Comparison of ENCODE assay signal across 29 cellular contexts in genomic region chr3:45127130-45127822, GRCh38. TPM values are rescaled to one million over a fixed set of nuclear protein-coding genes. Genes with fewer than 3 reads are reported as not detected.
DNase-seq lines count a peak whose midpoint lies in the region; ATAC-seq, FAIRE-seq and TF ChIP-seq lines count a peak whose summit lies in the region.
"Had no signal": no experiment of that assay in that cellular context is flagged by ENCODE, and none has a peak within 500 bp of the region (broad histone marks: within the 10 kb centered on the region; RNA-seq: fewer than 3 reads in every experiment).

No MANE protein-coding gene starts in this region.

- 0 out of 2 replicates have a peak overlapping the region, but pooled peaks have one; percentile 17 for H2AFZ ChIP-seq in Loucy (ENCODE audit: low read length)

- no peaks in the 10 kb centered on the region for H3K36me3 ChIP-seq in Loucy (ENCODE audit: insufficient read depth, low read length)
- H3K36me3 ChIP-seq in bronchial epithelial cell (ENCODE audit: control insufficient read depth, insufficient read depth, low read length) = peaks cover 1% of the 10 kb centered on the region
- no peaks in the 10 kb centered on the region for H3K36me3 ChIP-seq in mucosa of stomach (ENCODE audit: control insufficient read depth, insufficient read depth, low read length)
- H3K36me3 ChIP-seq in sigmoid colon = no peaks in the 10 kb centered on the region
- H3K36me3 ChIP-seq: left ventricle myocardium inferior, pancreas, right atrium auricular region, vagina had no signal

- 55 to 78% methylated on average over 3 of the region's 3 CpGs for WGBS in sigmoid colon, 2 donors

- no peak for TF ChIP-seq POLR2A in sigmoid colon (IDR thresholded peaks at IDR 0.05)

- no peaks in the 10 kb centered on the region for H3F3A ChIP-seq in Loucy (ENCODE audit: low read depth)

- intact Hi-C loops in sigmoid colon (cut with DNase I) = no loop called here

- no peak for TF ChIP-seq EP300 in sigmoid colon (IDR thresholded peaks at IDR 0.05)

- H3K4me1 ChIP-seq in Loucy (ENCODE audit: insufficient read depth, low read length, poor library complexity, severe bottlenecking) (peaks cover 4% of the 10 kb centered on the region), mucosa of stomach (ENCODE audit: control insufficient read depth, insufficient read depth, low read length) (peaks cover 52% of the 10 kb centered on the region), sigmoid colon (peaks cover 0 to 32% (median 24%) of the 10 kb centered on the region in 4 donors)
- H3K4me1 ChIP-seq: testis had no signal

- no peaks in the 10 kb centered on the region for H3K27me3 ChIP-seq in Loucy (ENCODE audit: insufficient read depth, low read length, poor library complexity, severe bottlenecking)
- H3K27me3 ChIP-seq in bronchial epithelial cell (ENCODE audit: control insufficient read depth, insufficient read depth, low read length) = no peaks in the 10 kb centered on the region
- no peaks in the 10 kb centered on the region for H3K27me3 ChIP-seq in mucosa of stomach (ENCODE audit: control insufficient read depth, insufficient read depth, low read length)
- H3K27me3 ChIP-seq in sigmoid colon = no peaks in the 10 kb centered on the region
- H3K27me3 ChIP-seq: pancreas, right atrium auricular region, testis, vagina had no signal

- TF ChIP-seq CTCF in Loucy (conservative IDR thresholded peaks at IDR 0.05; ENCODE audit: low read length) (no peak), bronchial epithelial cell (IDR thresholded peaks at IDR 0.05; ENCODE audit: insufficient read depth, low read length, severe bottlenecking) (no peak), sigmoid colon (IDR thresholded peaks at IDR 0.05) (no peak)

- H4K20me1 ChIP-seq in Loucy (ENCODE audit: insufficient read depth, low read length, poor library complexity, severe bottlenecking) = no peaks in the 10 kb centered on the region

- H3K4me3 ChIP-seq in Loucy (ENCODE audit: low read length, poor library complexity, severe bottlenecking) (no peak overlapping the region), bronchial epithelial cell (ENCODE audit: low read depth, low read length) (no peak overlapping the region), mucosa of stomach (ENCODE audit: low read length) (no peak overlapping the region), sigmoid colon (no peak overlapping the region)
- H3K4me3 ChIP-seq: left ventricle myocardium inferior, pancreas, right atrium auricular region, testis, vagina had no signal

- H3K9ac ChIP-seq in Loucy (ENCODE audit: low read depth, low read length, poor library complexity, severe bottlenecking) (no peak overlapping the region), mucosa of stomach (ENCODE audit: low read length) (peak overlapping the region; percentile 10)

- DNase-seq in CD1c-positive myeloid dendritic cell (ENCODE audit: extremely low spot score) (peak; percentile 40), bronchial epithelial cell (ENCODE audit: low read depth) (peak; percentile 71), NCI-H1436 (lab: John Stamatoyannopoulos, UW) (no peak), SKM-1 treated with dmso at 0.1 percent for 144 hours (lab: John Stamatoyannopoulos, UW; ENCODE audit: unreplicated experiment) (no peak), sigmoid colon (no peak)
- DNase-seq: activated CD4-positive, alpha-beta T cell treated with anti-CD3 and anti-CD28 coated beads, Interleukin-2, amount 50 U/mL, for 1 hour; activated CD8-positive, alpha-beta memory T cell treated with anti-CD3 and anti-CD28 coated beads, Interleukin-2, amount 50 U/mL, for 48 hours; C1 segment of cervical spinal cord; effector CD4-positive, alpha-beta T cell; H9; hypothalamus; left ventricle myocardium inferior; midbrain; NCI-H2107; NCI-H524 treated with DMSO at 0.1 percent for 48 hours; pancreas; stimulated activated CD4-positive, alpha-beta T cell treated with anti-CD3 and anti-CD28 coated beads, Interleukin-12 subunit alpha, Interleukin-12 subunit beta, amount 100 ng/mL, for 4 hours; stimulated activated CD4-positive, alpha-beta T cell treated with anti-CD3 and anti-CD28 coated beads, Interleukin-4, amount 100 ng/mL, for 24 hours; stimulated activated naive B cell treated with anti-CD40 and anti-IgM and Interleukin-4, amounts not matched to agents 10 μg/mL and 1 μg/mL and 100 μg/mL, for 72 hours; T1000; testis had no signal

- peak overlapping the region in 1 of 4 donors; percentile 2 for H3K27ac ChIP-seq in sigmoid colon
- H3K27ac ChIP-seq: left ventricle myocardium inferior, pancreas, right atrium auricular region, testis had no signal

- FAIRE-seq in bronchial epithelial cell (lab: Jason Lieb, UNC) = no peak
- FAIRE-seq: D721Med, GM12892, pancreas had no signal

- no peaks in the 10 kb centered on the region for H3K9me2 ChIP-seq in Loucy (replicated peaks; ENCODE audit: low read depth, low read length)

- no peaks in the 10 kb centered on the region for H3K9me3 ChIP-seq in Loucy (ENCODE audit: insufficient read depth, low read depth, low read length)
- no peaks in the 10 kb centered on the region for H3K9me3 ChIP-seq in mucosa of stomach (ENCODE audit: control insufficient read depth, low read length)
- no peaks in the 10 kb centered on the region for H3K9me3 ChIP-seq in sigmoid colon
- H3K9me3 ChIP-seq: left ventricle myocardium inferior, pancreas, right atrium auricular region, testis, vagina had no signal

- no peaks in the 10 kb centered on the region for H3K79me2 ChIP-seq in Loucy (ENCODE audit: insufficient read depth, low read length)

- no peak overlapping the region for H3K4me2 ChIP-seq in Loucy (ENCODE audit: low read depth, low read length, poor library complexity, severe bottlenecking)

- no peak for ATAC-seq in GM21619 (IDR thresholded peaks at IDR 0.05; ENCODE audit: unreplicated experiment)
- ATAC-seq: activated naive CD4-positive, alpha-beta T cell treated with anti-CD3 and anti-CD28 coated beads, Interleukin-2, amount 50 U/mL, for 72 hours; pancreas; stimulated activated naive B cell treated with anti-CD40 and anti-IgM and Interleukin-4, amounts not matched to agents 10 μg/mL and 1 μg/mL and 100 μg/mL, for 72 hours had no signal

RNA-seq across cellular contexts. Expression of gene CDCP1, which starts 18.9 kb away (rescaled TPM):
- total RNA-seq in bronchial epithelial cell = 41.3 and 64.9 TPM in 2 replicates
- total RNA-seq in sigmoid colon = 1 to 10 TPM in 1 of 4 donors, under 1 TPM in 3; 0.71 to 1.2 (median 0.82) TPM
- 10 to 100 TPM in 1 of 3 donors, 1 to 10 TPM in 2; 7.2 to 35.2 (median 9.0) TPM for polyA plus RNA-seq in sigmoid colon

Comparison
In these comparisons a context has a peak if more than half of its experiments do, and no peak if none do; other contexts are left out.
1. DNase-seq: peak in CD1c-positive myeloid dendritic cell (single experiment) and bronchial epithelial cell (single experiment); none in NCI-H1436 (single experiment), SKM-1 treated with dmso at 0.1 percent for 144 hours (single experiment) and sigmoid colon (single experiment).
2. RNA of gene CDCP1, which starts 18.9 kb away (total RNA-seq): 41.3 to 64.9 TPM in bronchial epithelial cell; 0.71 to 1.2 TPM in sigmoid colon; every median in the first group is over 10 times any median in the second.